1 cellular context compared by ENCODE assay signal in genomic region chr12:57549909-57550627, GRCh38.
TF ChIP-seq lines count a peak whose summit lies in the region.

Gene KIF5A (plus strand): TSS chr12:57550044. CDS start chr12:57550272, 228 bp downstream.

TF ChIP-seq in K562, 482 proteins besides CTCF, POLR2A, EP300 and RAD21 (continued from another document and continues in another):
- no peak for TF ChIP-seq HNRNPL (IDR thresholded peaks at IDR 0.05; ENCODE audit: low read depth, low read length)
- no peak for TF ChIP-seq SOX6 (IDR thresholded peaks at IDR 0.05)
- no peak for TF ChIP-seq SPI1 (IDR thresholded peaks at IDR 0.05; ENCODE audit: borderline replicate concordance, low read depth, low read length)
- TF ChIP-seq ARID2 (IDR thresholded peaks at IDR 0.05): no peak
- no peak for TF ChIP-seq SFPQ (IDR thresholded peaks at IDR 0.05; ENCODE audit: low read depth, low read length)
- no peak for TF ChIP-seq LEF1 (IDR thresholded peaks at IDR 0.05)
- TF ChIP-seq ZBTB5 (IDR thresholded peaks at IDR 0.05): no peak
- TF ChIP-seq GABPA (tag; conservative IDR thresholded peaks at IDR 0.05; ENCODE audit: low read depth): no peak
- TF ChIP-seq TFAM (CRISPR knock-in tag; conservative IDR thresholded peaks at IDR 0.05): no peak
- TF ChIP-seq TCF7L2 (IDR thresholded peaks at IDR 0.05; ENCODE audit: low read depth, low read length): no peak
- 0 out of 2 replicates have a peak, but pooled peaks have one; percentile 68 for TF ChIP-seq KDM2B (CRISPR knock-in tag; IDR thresholded peaks at IDR 0.05)
- no peak for TF ChIP-seq RAD51 (IDR thresholded peaks at IDR 0.05; ENCODE audit: borderline replicate concordance, low read depth)
- TF ChIP-seq MNT (conservative IDR thresholded peaks at IDR 0.05): no peak
- no peak for TF ChIP-seq TEAD1 (CRISPR knock-in tag; IDR thresholded peaks at IDR 0.05)
- no peak for TF ChIP-seq HOMEZ (CRISPR knock-in tag; IDR thresholded peaks at IDR 0.05)
- TF ChIP-seq U2AF2 (optimal IDR thresholded peaks at IDR 0.05; ENCODE audit: low read depth, low read length): no peak
- TF ChIP-seq HNRNPLL (IDR thresholded peaks at IDR 0.05; ENCODE audit: low read depth, low read length, poor library complexity, severe bottlenecking): no peak
- TF ChIP-seq THAP7 (CRISPR knock-in tag; IDR thresholded peaks at IDR 0.05): no peak
- no peak for TF ChIP-seq MTF1 (CRISPR knock-in tag; IDR thresholded peaks at IDR 0.05; ENCODE audit: borderline replicate concordance)
- TF ChIP-seq ZBTB43 (CRISPR knock-in tag; IDR thresholded peaks at IDR 0.05): no peak
- no peak for TF ChIP-seq IRF9 (tag; IDR thresholded peaks at IDR 0.05)
- no peak for TF ChIP-seq ATF3 (IDR thresholded peaks at IDR 0.05)
- TF ChIP-seq ATF3 (CRISPR knock-in tag; conservative IDR thresholded peaks at IDR 0.05): no peak
- TF ChIP-seq ATF7 (IDR thresholded peaks at IDR 0.05): peak; percentile 21; the same call in 1 of the 2 replicates
- no peak for TF ChIP-seq DACH1 (IDR thresholded peaks at IDR 0.05; ENCODE audit: partially characterized antibody)
- no peak for TF ChIP-seq ZNF41 (CRISPR knock-in tag; conservative IDR thresholded peaks at IDR 0.05)
- no peak for TF ChIP-seq MTA2 (IDR thresholded peaks at IDR 0.05; ENCODE audit: low read depth)
- no peak for TF ChIP-seq ESRRA (IDR thresholded peaks at IDR 0.05; ENCODE audit: borderline replicate concordance, low read depth)
- TF ChIP-seq ZNF695 (CRISPR knock-in tag; IDR thresholded peaks at IDR 0.05): no peak
- TF ChIP-seq FOXA3 (CRISPR knock-in tag; conservative IDR thresholded peaks at IDR 0.05 in 1 of 2, IDR thresholded peaks at IDR 0.05 in 1 of 2): no peak
- TF ChIP-seq TARDBP (IDR thresholded peaks at IDR 0.05): no peak
- no peak for TF ChIP-seq MAFF (IDR thresholded peaks at IDR 0.05; ENCODE audit: low read length)
- no peak for TF ChIP-seq SP2 (IDR thresholded peaks at IDR 0.05; ENCODE audit: extremely low read depth, low read depth, low read length, poor library complexity, severe bottlenecking)
- TF ChIP-seq CTBP1 (IDR thresholded peaks at IDR 0.05; ENCODE audit: borderline replicate concordance): peak; percentile 84
- no peak for TF ChIP-seq ADNP (tag; IDR thresholded peaks at IDR 0.05)
- TF ChIP-seq BMI1 (IDR thresholded peaks at IDR 0.05; ENCODE audit: low read length): no peak
- TF ChIP-seq SMAD2 (IDR thresholded peaks at IDR 0.05; ENCODE audit: low read depth, low read length): no peak
- peak; percentile 17 for TF ChIP-seq PRDM10 (IDR thresholded peaks at IDR 0.05; ENCODE audit: partially characterized antibody)
- TF ChIP-seq RFX1 (IDR thresholded peaks at IDR 0.05): no peak
- no peak; the same call in 1 of the 2 replicates for TF ChIP-seq NKRF (IDR thresholded peaks at IDR 0.05; ENCODE audit: borderline replicate concordance)
- TF ChIP-seq ZNF143 (CRISPR knock-in tag; IDR thresholded peaks at IDR 0.05): 0 out of 2 replicates have a peak, but pooled peaks have one; percentile 41
- TF ChIP-seq ZC3H4 (CRISPR knock-in tag; IDR thresholded peaks at IDR 0.05; ENCODE audit: borderline replicate concordance): no peak
- no peak for TF ChIP-seq ERF (CRISPR knock-in tag; IDR thresholded peaks at IDR 0.05)
- peak; percentile 42 for TF ChIP-seq RBBP5 (IDR thresholded peaks at IDR 0.05; ENCODE audit: borderline replicate concordance, insufficient read depth, low read length, poor library complexity, severe bottlenecking)
